Comparison of ENCODE assay signal across 20 cellular contexts in genomic region chr19:10137751-10138682, GRCh38. TPM values are rescaled to one million over a fixed set of nuclear protein-coding genes. Genes with fewer than 3 reads are reported as not detected.
DNase-seq lines count a peak whose midpoint lies in the region; ATAC-seq and TF ChIP-seq lines count a peak whose summit lies in the region.
"Had no signal": no experiment of that assay in that cellular context is flagged by ENCODE, and none has a peak within 500 bp of the region (broad histone marks: within the 10 kb centered on the region; RNA-seq: fewer than 3 reads in every experiment).

No MANE protein-coding gene starts in this region.

- no peak for ATAC-seq in GM18517 (IDR thresholded peaks at IDR 0.05; ENCODE audit: unreplicated experiment)
- ATAC-seq: left ventricle myocardium superior had no signal

- TF ChIP-seq CTCF in adrenal gland (IDR thresholded peaks at IDR 0.05): no peak
- no peak for TF ChIP-seq CTCF in glutamatergic neuron (IDR thresholded peaks at IDR 0.05; ENCODE audit: partially characterized antibody, unreplicated experiment)
- no peak for TF ChIP-seq CTCF in ovary (IDR thresholded peaks at IDR 0.05)

- peaks cover 11% of the 10 kb centered on the region for H3K27me3 Mint-ChIP-seq in glutamatergic neuron (ENCODE audit: unreplicated experiment)
- H3K27me3 Mint-ChIP-seq: activated CD4-positive, alpha-beta memory T cell treated with anti-CD3 and anti-CD28 coated beads for 36 hours; activated naive CD8-positive, alpha-beta T cell had no signal

- peaks cover 3% of the 10 kb centered on the region for H3K4me1 Mint-ChIP-seq in glutamatergic neuron (ENCODE audit: low read depth, unreplicated experiment)

- H3K36me3 ChIP-seq in H7 (replicated peaks; ENCODE audit: control insufficient read depth, insufficient read depth, low read length) (peaks cover 68% of the 10 kb centered on the region), adrenal gland (replicated peaks in 1 of 2) (peaks cover 0 to 96% of the 10 kb centered on the region in 2 donors), ovary (peaks cover 2% of the 10 kb centered on the region)

- H3K36me3 Mint-ChIP-seq in glutamatergic neuron (ENCODE audit: unreplicated experiment): peaks cover 2% of the 10 kb centered on the region

- no peaks in the 10 kb centered on the region for H3K27me3 ChIP-seq in H7 (ENCODE audit: control insufficient read depth, insufficient read depth, low read length)
- H3K27me3 ChIP-seq in adrenal gland: no peaks in the 10 kb centered on the region
- no peaks in the 10 kb centered on the region for H3K27me3 ChIP-seq in ovary
- H3K27me3 ChIP-seq: MG63 had no signal

- intact Hi-C loops in adrenal gland (cut with DNase I): no loop called here
- intact Hi-C loops in ovary (cut with DNase I): no loop called here

- H3K4me1 ChIP-seq in adrenal gland (replicated peaks in 1 of 2) (no peaks in the 10 kb centered on the region), ovary (ENCODE audit: insufficient read depth) (no peaks in the 10 kb centered on the region)
- H3K4me1 ChIP-seq: parathyroid adenoma had no signal

- H3K4me3 ChIP-seq in H7 (ENCODE audit: insufficient read depth, low read depth, low read length) (no peak overlapping the region), adrenal gland (no peak overlapping the region), ovary (no peak overlapping the region)
- H3K4me3 ChIP-seq: MG63, skin epidermis, thoracic aorta had no signal

- TF ChIP-seq EP300 in ovary (IDR thresholded peaks at IDR 0.05): no peak

- H3K27ac Mint-ChIP-seq in glutamatergic neuron (ENCODE audit: unreplicated experiment): peak overlapping the region; percentile 82
- H3K27ac Mint-ChIP-seq: activated CD4-positive, alpha-beta memory T cell treated with anti-CD3 and anti-CD28 coated beads for 36 hours; activated naive CD8-positive, alpha-beta T cell had no signal

- no peak overlapping the region for H3K4me3 Mint-ChIP-seq in glutamatergic neuron (ENCODE audit: unreplicated experiment)
- H3K4me3 Mint-ChIP-seq: activated CD4-positive, alpha-beta memory T cell treated with anti-CD3 and anti-CD28 coated beads for 36 hours; activated naive CD8-positive, alpha-beta T cell had no signal

- H3K9me3 ChIP-seq in adrenal gland (replicated peaks in 1 of 3): no peaks in the 10 kb centered on the region
- no peaks in the 10 kb centered on the region for H3K9me3 ChIP-seq in ovary
- H3K9me3 ChIP-seq: MG63, thoracic aorta had no signal

- DNase-seq in H7: peak; percentile 36
- DNase-seq in adrenal gland: peak in 4 of 7 donors; percentile 12 to 37 (median 32)
- no peak for DNase-seq in glutamatergic neuron
- DNase-seq in putamen (ENCODE audit: low spot score): peak; percentile 55
- no peak for DNase-seq in stimulated activated naive CD4-positive, alpha-beta T cell (lab: John Stamatoyannopoulos, UW)
- no peak for DNase-seq in ovary
- DNase-seq: activated CD4-positive, alpha-beta memory T cell treated with anti-CD3 and anti-CD28 coated beads for 36 hours; activated T-cell treated with anti-CD3 and anti-CD28 coated beads, Interleukin-2, amount 50 U/mL, for 1 hour; erythroblast; left ventricle myocardium superior; MG63; NCI-H1930; NCI-H446 treated with DMSO at 0.1 percent for 48 hours; stimulated activated CD4-positive, alpha-beta T cell treated with anti-CD3 and anti-CD28 coated beads, Interleukin-4, amount 100 ng/mL, for 24 hours; T-helper 1 cell had no signal

- WGBS in adrenal gland, 4 donors: 85 to 97% (median 89%) methylated on average over 22 to 38 of the region's 38 CpGs
- 83 to 86% (median 84%) methylated on average over 38 of the region's 38 CpGs for WGBS in ovary, 3 donors

- H3K27ac ChIP-seq in adrenal gland (no peak overlapping the region), ovary (no peak overlapping the region)
- H3K27ac ChIP-seq: parathyroid adenoma, thoracic aorta had no signal

- no peak for TF ChIP-seq POLR2A in adrenal gland (IDR thresholded peaks at IDR 0.05)
- no peak for TF ChIP-seq POLR2A in ovary (IDR thresholded peaks at IDR 0.05)

- peaks cover 4% of the 10 kb centered on the region for H3K9me3 Mint-ChIP-seq in glutamatergic neuron (ENCODE audit: unreplicated experiment)
- H3K9me3 Mint-ChIP-seq: activated CD4-positive, alpha-beta memory T cell treated with anti-CD3 and anti-CD28 coated beads for 36 hours had no signal

RNA-seq across cellular contexts. Expression of gene EIF3G, which starts 18.3 kb away (rescaled TPM):
- total RNA-seq in H7 (2014; rRNA removed; shearing (Covaris generic)): 354 and 376 TPM in 2 replicates
- 100 to 1,000 TPM; 177 to 341 (median 266) TPM for total RNA-seq in adrenal gland
- polyA plus RNA-seq in adrenal gland: 100 to 1,000 TPM; 205 to 225 (median 206) TPM
- 155 TPM for total RNA-seq in glutamatergic neuron (ENCODE audit: unreplicated experiment)
- total RNA-seq in ovary: 100 to 1,000 TPM; 284 to 375 (median 298) TPM
- 100 to 1,000 TPM; 293 to 311 TPM for polyA plus RNA-seq in ovary

RNA-seq across cellular contexts. Expression of gene P2RY11, which starts 26.5 kb away (rescaled TPM):
- total RNA-seq in H7 (2014; rRNA removed; shearing (Covaris generic)): 0.87 and 6.2 TPM in 2 replicates
- 10 to 100 TPM in 1 of 8 donors, 1 to 10 TPM in 7; 2.0 to 10.5 (median 6.5) TPM for total RNA-seq in adrenal gland
- polyA plus RNA-seq in adrenal gland: 10 to 100 TPM in 2 of 3 donors, under 1 TPM in 1; 0.77 to 21.5 (median 13.0) TPM
- 21.6 TPM for total RNA-seq in glutamatergic neuron (ENCODE audit: unreplicated experiment)
- total RNA-seq in ovary: 10 to 100 TPM in 5 of 7 donors, 1 to 10 TPM in 2; 5.5 to 18.5 (median 14.4) TPM
- polyA plus RNA-seq in ovary: 1 to 10 TPM; 2.1 to 8.7 TPM

RNA-seq across cellular contexts. Expression of gene PPAN, which starts 31.9 kb away (rescaled TPM):
- total RNA-seq in H7 (2014; rRNA removed; shearing (Covaris generic)): 52.9 and 54.4 TPM in 2 replicates
- total RNA-seq in adrenal gland (10 to 100 TPM; 18.2 to 44.8 (median 28.8) TPM), glutamatergic neuron (ENCODE audit: unreplicated experiment) (44.5 TPM), ovary (10 to 100 TPM; 21.0 to 58.3 (median 44.4) TPM)
- polyA plus RNA-seq in adrenal gland (10 to 100 TPM; 21.2 to 98.7 (median 68.0) TPM), ovary (10 to 100 TPM in 1 of 2 donors, 1 to 10 TPM in 1; 6.2 to 33.3 TPM)

RNA-seq across cellular contexts. Expression of gene ANGPTL6, which starts 35.5 kb away (rescaled TPM):
- total RNA-seq in H7 (2014; rRNA removed; shearing (Covaris generic)): 0.15 TPM in 1 of 2 replicates, not detected in the other
- total RNA-seq in adrenal gland (1 to 10 TPM in 3 of 8 donors, under 1 TPM in 5; 0.12 to 3.2 (median 0.48) TPM), glutamatergic neuron (ENCODE audit: unreplicated experiment) (not detected), ovary (under 1 TPM in 6 of 7 donors, not detected in 1; 0.15 to 0.80 (median 0.38) TPM)
- polyA plus RNA-seq in adrenal gland (1 to 10 TPM in 2 of 3 donors, under 1 TPM in 1; 0.16 to 1.9 (median 1.5) TPM), ovary (1 to 10 TPM in 1 of 2 donors, under 1 TPM in 1; 0.10 to 1.4 TPM)
- total RNA-seq: left ventricle myocardium superior, thoracic aorta had no signal

RNA-seq across cellular contexts. Expression of gene SHFL, which starts 51.9 kb away (rescaled TPM):
- 14.4 and 20.4 TPM in 2 replicates for total RNA-seq in H7 (2014; rRNA removed; shearing (Covaris generic))
- total RNA-seq in adrenal gland (10 to 100 TPM; 27.9 to 50.6 (median 42.3) TPM), glutamatergic neuron (ENCODE audit: unreplicated experiment) (0.20 TPM), ovary (10 to 100 TPM; 34.0 to 49.5 (median 40.2) TPM)
- polyA plus RNA-seq in adrenal gland (100 to 1,000 TPM in 1 of 3 donors, 10 to 100 TPM in 2; 18.6 to 116 (median 85.5) TPM), ovary (10 to 100 TPM; 39.0 to 42.1 TPM)

Comparison
In these comparisons a context has a peak if more than half of its experiments do, and no peak if none do; other contexts are left out.
1. DNase-seq: peak in H7 (single experiment), adrenal gland (4 of 7) and putamen (single experiment); none in glutamatergic neuron (single experiment), stimulated activated naive CD4-positive, alpha-beta T cell (0 of 6) and ovary (0 of 5).